ENCODE assay signal across 18 cellular contexts in the genomic region with DNA sequence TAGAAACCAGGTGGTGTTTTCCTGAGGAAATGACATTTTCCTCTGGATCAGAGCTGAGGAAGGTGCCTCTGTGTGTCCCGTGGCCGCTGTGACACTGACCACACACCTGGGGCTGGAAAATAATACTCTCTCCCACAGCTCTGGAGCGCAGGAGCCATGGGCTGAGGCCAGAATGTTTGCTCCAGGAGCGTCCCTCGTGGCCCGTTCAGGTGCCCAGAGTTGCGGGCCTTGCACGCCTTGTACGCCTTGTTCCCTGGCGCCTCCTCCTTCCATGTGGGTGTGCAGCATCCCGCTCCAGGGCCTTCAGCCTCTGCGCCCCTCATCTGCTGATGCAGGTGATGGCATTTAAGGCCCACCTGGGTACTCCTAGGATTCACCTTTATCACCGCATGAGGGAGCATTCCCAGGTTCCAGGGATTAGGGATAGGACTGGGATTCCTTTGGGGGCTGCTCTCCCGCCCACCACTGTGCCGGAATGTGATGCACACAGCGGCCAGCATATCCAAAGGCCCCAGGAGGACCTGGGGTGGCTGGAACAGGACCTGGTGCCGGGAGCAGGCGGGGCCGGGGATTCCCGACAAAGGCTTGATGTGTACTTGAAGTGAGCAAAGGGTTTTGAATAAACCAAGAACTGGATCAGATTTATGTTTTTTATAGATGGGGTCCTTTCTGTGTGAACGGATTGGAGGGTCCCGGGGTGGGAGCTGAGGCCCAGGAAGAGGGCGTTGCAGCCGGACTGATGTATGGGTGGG. TPM values are rescaled to one million over a fixed set of nuclear protein-coding genes. Genes with fewer than 3 reads are reported as not detected.
DNase-seq lines count a peak whose midpoint lies in the region; ATAC-seq, FAIRE-seq and TF ChIP-seq lines count a peak whose summit lies in the region.
"Had no signal": no experiment of that assay in that cellular context is flagged by ENCODE, and none has a peak within 500 bp of the region (broad histone marks: within the 10 kb centered on the region; RNA-seq: fewer than 3 reads in every experiment).

No MANE protein-coding gene starts in this region.

- H3K4me3 ChIP-seq in GM12878 (no peak overlapping the region), neuronal stem cell (ENCODE audit: low read length in 2 of 2) (no peak overlapping the region)
- H3K4me3 ChIP-seq: SK-N-MC had no signal

- TF ChIP-seq POLR2A in GM19193 (IDR thresholded peaks at IDR 0.05; ENCODE audit: extremely low read depth, insufficient read depth, insufficient read length) = peak; percentile 20
- TF ChIP-seq POLR2A in GM12878 (IDR thresholded peaks at IDR 0.05; ENCODE audit: low read depth, low read length) = 0 out of 2 replicates have a peak, but pooled peaks have one; percentile 30

- H3K9me3 ChIP-seq in GM12878 (replicated peaks; ENCODE audit: control insufficient read depth, insufficient read depth, low read length) (no peaks in the 10 kb centered on the region), neuronal stem cell (replicated peaks in 1 of 2; ENCODE audit: control insufficient read depth in 2 of 2, insufficient read depth in 1 of 2, low read depth in 1 of 2, low read length in 2 of 2) (no peaks in the 10 kb centered on the region)

- H2AFZ ChIP-seq in GM12878 (ENCODE audit: control insufficient read depth, low read depth, low read length) (no peak overlapping the region), neuronal stem cell (ENCODE audit: low read length) (no peak overlapping the region)

- WGBS in GM12878 (ENCODE audit: insufficient coverage, insufficient replicate concordance, low lambda C conversion rate, missing lambda C conversion rate) = 97% methylated on average over 24 of the region's 24 CpGs
- WGBS in neuronal stem cell (ENCODE audit: extremely low coverage in 2 of 2, insufficient read length in 2 of 2, insufficient replicate concordance in 1 of 2), 2 donors = no CpG with 5 or more reads among the region's 24 CpGs

- H3K4me1 ChIP-seq in GM12878 (ENCODE audit: control insufficient read depth, insufficient read depth, low read length) (no peaks in the 10 kb centered on the region), neuronal stem cell (ENCODE audit: control insufficient read depth in 2 of 2, insufficient read depth in 1 of 2, low read depth in 1 of 2, low read length in 2 of 2) (peaks cover 0 to 13% of the 10 kb centered on the region in 2 donors)

- no peaks in the 10 kb centered on the region for H3K27me3 Mint-ChIP-seq in Calu3 (ENCODE audit: unreplicated experiment)

- no peaks in the 10 kb centered on the region for H4K20me1 ChIP-seq in GM12878 (ENCODE audit: control insufficient read depth, insufficient read depth)

- no peak for TF ChIP-seq RAD21 in GM12878 (IDR thresholded peaks at IDR 0.05; ENCODE audit: insufficient read depth, low read depth, low read length)

- H2BK5ac ChIP-seq in neuronal stem cell (ENCODE audit: low read length) = peak overlapping the region; percentile 78

- no peaks in the 10 kb centered on the region for H3K4me1 Mint-ChIP-seq in Calu3 (ENCODE audit: low read depth, unreplicated experiment)
- H3K4me1 Mint-ChIP-seq: H9 had no signal

- no peaks in the 10 kb centered on the region for H3K27me3 ChIP-seq in GM12878 (replicated peaks in 1 of 2; ENCODE audit: control insufficient read depth in 2 of 2, insufficient read depth in 2 of 2, low read length in 1 of 2)
- no peaks in the 10 kb centered on the region for H3K27me3 ChIP-seq in neuronal stem cell (ENCODE audit: control insufficient read depth in 3 of 3, insufficient read depth in 3 of 3, low read depth in 1 of 3, low read length in 3 of 3)

- no peak for ATAC-seq in GM12878
- no peak for ATAC-seq in HG03175 (IDR thresholded peaks at IDR 0.05; ENCODE audit: unreplicated experiment)

- POLR2A ChIA-PET in GM12878 (lab: Charles Lee) = no interaction called here

- intact Hi-C loops in Calu3 (cut with micrococcal nuclease; ENCODE audit: unreplicated experiment) (no loop called here), GM12878 (cut with micrococcal nuclease; ENCODE audit: unreplicated experiment) (no loop called here)

- peak overlapping the region; percentile 72 for H3K14ac ChIP-seq in neuronal stem cell (ENCODE audit: low read length)

- SMC1A ChIA-PET in GM12878 (lab: Charles Lee; ENCODE audit: uncharacterized antibody, unreplicated experiment) = no interaction called here

- TF ChIP-seq EP300 in GM12878 (IDR thresholded peaks at IDR 0.05; ENCODE audit: borderline replicate concordance in 1 of 2, control insufficient read depth in 1 of 2, low read depth in 2 of 2, low read length in 2 of 2) = no peak

- H3K4ac ChIP-seq in neuronal stem cell (ENCODE audit: low read length) = no peak overlapping the region

- H3K23ac ChIP-seq in neuronal stem cell (ENCODE audit: low read depth, low read length, poor library complexity) = no peak overlapping the region

- H2BK15ac ChIP-seq in neuronal stem cell (ENCODE audit: low read length) = no peak overlapping the region

- H3K79me1 ChIP-seq in neuronal stem cell (ENCODE audit: low read depth, low read length) = no peaks in the 10 kb centered on the region

- CTCF ChIA-PET in Calu3 (lab: Charles Lee) = no interaction called here
- CTCF ChIA-PET in GM12878 (lab: Yijun Ruan, JAX) = no interaction called here

- H4K91ac ChIP-seq in neuronal stem cell (ENCODE audit: low read depth, low read length, poor library complexity) = no peak overlapping the region

- RAD21 ChIA-PET in GM12878 (lab: Charles Lee; ENCODE audit: unreplicated experiment) = no interaction called here

- BruUV-seq in Calu3 (replicated peaks; lab: Mats Ljungman, UMichigan) (no TSS peak), GM12878 (replicated peaks; lab: Mats Ljungman, UMichigan) (no TSS peak)

- in situ Hi-C loops in GM12878 (cut with MboI) = no loop called here

- H4K8ac ChIP-seq in neuronal stem cell (ENCODE audit: low read depth, low read length) = no peak overlapping the region

- no peak overlapping the region for H3K9ac ChIP-seq in GM12878 (ENCODE audit: control insufficient read depth, insufficient read depth, low read length)
- H3K9ac ChIP-seq in neuronal stem cell (ENCODE audit: low read depth, low read length, poor library complexity) = no peak overlapping the region

- H2BK12ac ChIP-seq in neuronal stem cell (ENCODE audit: low read length) = peak overlapping the region; percentile 89

- peaks cover 24 to 41% of the 10 kb centered on the region in 2 experiments for H3K36me3 ChIP-seq in GM12878 (ENCODE audit: control insufficient read depth in 2 of 2, insufficient read depth in 2 of 2, low read length in 1 of 2)
- peaks cover 18 to 26% of the 10 kb centered on the region in 2 donors for H3K36me3 ChIP-seq in neuronal stem cell (replicated peaks in 1 of 2; ENCODE audit: control insufficient read depth in 2 of 2, insufficient read depth in 2 of 2, low read length in 2 of 2)

- H3K9me3 Mint-ChIP-seq in Calu3 (ENCODE audit: low read depth, unreplicated experiment) = no peaks in the 10 kb centered on the region
- H3K9me3 Mint-ChIP-seq: H9 had no signal

- peak overlapping the region; percentile 75 for H3K27ac Mint-ChIP-seq in Calu3 (ENCODE audit: unreplicated experiment)

- H3K79me2 ChIP-seq in GM12878 (ENCODE audit: control insufficient read depth, insufficient read depth, low read length) = no peaks in the 10 kb centered on the region

- H3K18ac ChIP-seq in neuronal stem cell (ENCODE audit: low read length) = peak overlapping the region; percentile 13

- H3K4me2 ChIP-seq in GM12878 (ENCODE audit: control insufficient read depth, insufficient read depth) (no peak overlapping the region), neuronal stem cell (ENCODE audit: insufficient read depth, low read length, poor library complexity, severe bottlenecking) (no peak overlapping the region)

- no peak overlapping the region for H3K4me3 Mint-ChIP-seq in Calu3 (ENCODE audit: low read depth, unreplicated experiment)
- H3K4me3 Mint-ChIP-seq: H9 had no signal

- peaks cover 90% of the 10 kb centered on the region for H3K36me3 Mint-ChIP-seq in Calu3 (ENCODE audit: insufficient read depth, unreplicated experiment)

- no peak overlapping the region for H3K27ac ChIP-seq in GM12878 (ENCODE audit: control insufficient read depth, insufficient read depth)
- no peak overlapping the region for H3K27ac ChIP-seq in neuronal stem cell (replicated peaks; ENCODE audit: low read length)
- H3K27ac ChIP-seq: SK-N-MC had no signal

- peak overlapping the region; percentile 81 for H2AK5ac ChIP-seq in neuronal stem cell (ENCODE audit: low read depth, low read length)

- no peak for TF ChIP-seq CTCF in Calu3 (IDR thresholded peaks at IDR 0.05; ENCODE audit: unreplicated experiment)
- TF ChIP-seq CTCF in GM12878 (IDR thresholded peaks at IDR 0.05 in 2 of 3, conservative IDR thresholded peaks at IDR 0.05 in 1 of 3; ENCODE audit: control insufficient read depth in 2 of 3, extremely low read depth in 1 of 3, insufficient read depth in 1 of 3, low read depth in 3 of 3, low read length in 3 of 3) = no peak

- DNase-seq in Calu3 (no peak), GM12878 (ENCODE audit: low read depth, low spot score) (no peak), neuronal stem cell (ENCODE audit: low spot score) (no peak), SKM-1 (lab: John Stamatoyannopoulos, UW; ENCODE audit: unreplicated experiment) (no peak), iPS-NIHi11 (ENCODE audit: low spot score) (no peak)
- DNase-seq: ACHN, C1 segment of cervical spinal cord, DMS 273 treated with DMSO at 0.1 percent for 48 hours, DND-41, H9, KBM-7, NCI-H1105, NCI-H2081, Right ventricle myocardium superior had no signal

- H2BK120ac ChIP-seq in neuronal stem cell (ENCODE audit: low read depth, low read length) = no peak overlapping the region

- FAIRE-seq in GM12878 (lab: Jason Lieb, UNC) = no peak
- FAIRE-seq: RCC 7860 had no signal

TF ChIP-seq in GM12878, 131 proteins besides CTCF, POLR2A, EP300 and RAD21 (continues in another document):
- TF ChIP-seq TAF1 (IDR thresholded peaks at IDR 0.05; ENCODE audit: borderline replicate concordance, low read depth, low read length) = no peak

RNA-seq across cellular contexts. Expression of a gene that starts 44.0 kb away (rescaled TPM):
- total RNA-seq in Calu3 (2022) = 65.8 and 70.4 TPM in 2 replicates
- total RNA-seq in GM12878 (2013; cell fraction: nucleolus; rRNA removed) = 103 and 110 TPM in 2 replicates
- 44.7 and 45.5 TPM in 2 replicates for total RNA-seq in GM12878 (2014; rRNA removed)
- 42.7 and 45.3 TPM in 2 replicates for total RNA-seq in GM12878 (2014; rRNA removed; fragmentation: Illumina TruSeq; extraction: Trizol)
- total RNA-seq in GM12878 (2021) = 51.6 and 52.2 TPM in 2 replicates
- polyA plus RNA-seq in GM12878 (2011; ENCODE audit: low read depth) = 28.4 TPM
- polyA plus RNA-seq in GM12878 (2011; rRNA removed) = 17.1 and 21.3 TPM in 2 replicates
- 28.0 and 34.7 TPM in 2 replicates for polyA plus RNA-seq in GM12878 (2011; cell fraction: cytosol; rRNA removed)
- 138 and 146 TPM in 2 replicates for polyA plus RNA-seq in GM12878 (2011; cell fraction: nucleus; rRNA removed)
- 43.2 and 44.8 TPM in 2 replicates for polyA plus RNA-seq in GM12878 (2012)
- polyA plus RNA-seq in GM12878 (2014; fragmentation: Illumina TruSeq; extraction: Trizol) = 47.6 and 52.2 TPM in 2 replicates
- polyA plus RNA-seq in GM12878 (2014; fragmentation: Nextera tagmentation; extraction: Ambion mirVana) = 10 to 100 TPM; 15.5 to 22.8 TPM
- 27.3 and 28.2 TPM in 2 replicates for polyA plus RNA-seq in GM12878 (2014; rRNA removed)
- polyA plus RNA-seq in GM12878 (2016; fragmentation: Nextera tagmentation; extraction: Ambion mirVana) = 10 to 100 TPM; 52.3 to 53.0 TPM
- 21.8 and 27.1 TPM in 2 replicates for polyA minus RNA-seq in GM12878 (2011; rRNA and poly(A)+ RNA removed)
- polyA minus RNA-seq in GM12878 (2011; cell fraction: cytosol; rRNA and poly(A)+ RNA removed) = 17.2 and 17.6 TPM in 2 replicates
- polyA minus RNA-seq in GM12878 (2011; cell fraction: nucleus; rRNA and poly(A)+ RNA removed) = 32.5 and 45.8 TPM in 2 replicates
- 26.3 TPM for polyA plus RNA-seq in neuronal stem cell (2013, experiment 1 of 2)
- 24.0 TPM for polyA plus RNA-seq in neuronal stem cell (2013, experiment 2 of 2)
